29 cellular contexts compared by ENCODE assay signal in the genomic region with DNA sequence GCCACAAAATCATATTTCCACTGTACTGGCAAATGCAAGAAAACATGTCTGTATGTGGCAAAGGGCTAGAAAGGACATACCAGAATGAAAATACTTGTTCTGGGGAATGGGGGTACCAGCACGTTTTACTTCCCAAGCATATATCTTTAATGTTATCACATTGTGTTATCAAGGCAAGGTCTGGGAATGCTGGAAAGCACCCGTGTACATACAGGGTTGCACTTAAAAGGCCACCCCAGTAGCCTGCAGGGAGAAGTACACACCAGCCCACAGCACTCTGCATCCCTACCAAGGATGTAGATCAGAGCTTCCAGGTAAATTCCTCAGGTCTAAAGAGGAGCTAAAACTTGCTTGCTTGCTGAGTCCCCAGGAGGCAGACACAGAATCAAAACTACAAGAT.
"Had no signal": no experiment of that assay in that cellular context is flagged by ENCODE, and none has a peak within 500 bp of the region (broad histone marks: within the 10 kb centered on the region; RNA-seq: fewer than 3 reads in every experiment).

No MANE protein-coding gene starts in this region.

- H3K4me2 ChIP-seq: hepatocyte, smooth muscle cell had no signal

- H3K9me3 Mint-ChIP-seq: activated T-helper 1 cell treated with anti-CD3 and anti-CD28 coated beads, Interleukin-12 subunit alpha, Interleukin-12 subunit beta, Interleukin-2, Interleukin-4 antibody, amounts not matched to agents 30 ng/mL and 10 ng/mL and 1 ng/mL, durations not matched to agents 14 hours and 24 hours and 36 hours had no signal

- H3K36me3 Mint-ChIP-seq: activated naive CD4-positive, alpha-beta T cell treated with anti-CD3 and anti-CD28 coated beads, Interleukin-2, amount 10 ng/mL, durations not matched to agents 7 days and 5 days; activated naive CD8-positive, alpha-beta T cell treated with anti-CD3 and anti-CD28 coated beads, Interleukin-2, amount 10 ng/mL, durations not matched to agents 7 days and 5 days; brain; mesothelial cell of epicardium had no signal

- ATAC-seq: activated CD8-positive, alpha-beta T cell treated with anti-CD3 and anti-CD28 coated beads, Interleukin-2, amount 10 ng/mL, durations not matched to agents 7 days and 5 days; gastroesophageal sphincter; left colon; naive thymus-derived CD4-positive, alpha-beta T cell; T-helper 17 cell had no signal

- H3K27ac ChIP-seq: ascending aorta, cardiac muscle cell, colonic mucosa, gastroesophageal sphincter, hepatocyte, right atrium auricular region, testis, transverse colon had no signal

- H3K27ac Mint-ChIP-seq: activated CD8-positive, alpha-beta T cell treated with anti-CD3 and anti-CD28 coated beads, Interleukin-2, amount 10 ng/mL, durations not matched to agents 7 days and 5 days; activated naive CD4-positive, alpha-beta T cell treated with anti-CD3 and anti-CD28 coated beads, Interleukin-2, amount 10 ng/mL, durations not matched to agents 7 days and 5 days; activated naive CD8-positive, alpha-beta T cell treated with anti-CD3 and anti-CD28 coated beads, Interleukin-2, amount 10 ng/mL, durations not matched to agents 7 days and 5 days; activated T-helper 1 cell treated with anti-CD3 and anti-CD28 coated beads, Interleukin-12 subunit alpha, Interleukin-12 subunit beta, Interleukin-2, Interleukin-4 antibody, amounts not matched to agents 30 ng/mL and 10 ng/mL and 1 ng/mL, durations not matched to agents 14 hours and 24 hours and 36 hours; mesothelial cell of epicardium; naive thymus-derived CD4-positive, alpha-beta T cell; T-helper 17 cell had no signal

- H3K4me1 ChIP-seq: ascending aorta, colonic mucosa, right atrium auricular region had no signal

- H3K9me3 ChIP-seq: ascending aorta, colonic mucosa, right atrium auricular region, testis, transverse colon had no signal

- H3K4me3 Mint-ChIP-seq: activated CD8-positive, alpha-beta T cell treated with anti-CD3 and anti-CD28 coated beads, Interleukin-2, amount 10 ng/mL, durations not matched to agents 7 days and 5 days; activated naive CD4-positive, alpha-beta T cell treated with anti-CD3 and anti-CD28 coated beads, Interleukin-2, amount 10 ng/mL, durations not matched to agents 7 days and 5 days; activated naive CD8-positive, alpha-beta T cell treated with anti-CD3 and anti-CD28 coated beads, Interleukin-2, amount 10 ng/mL, durations not matched to agents 7 days and 5 days; activated T-helper 1 cell treated with anti-CD3 and anti-CD28 coated beads, Interleukin-12 subunit alpha, Interleukin-12 subunit beta, Interleukin-2, Interleukin-4 antibody, amounts not matched to agents 30 ng/mL and 10 ng/mL and 1 ng/mL, durations not matched to agents 14 hours and 24 hours and 36 hours; naive thymus-derived CD4-positive, alpha-beta T cell; T-helper 17 cell had no signal

- H3K79me2 ChIP-seq: hepatocyte had no signal

- H3K27me3 ChIP-seq: ascending aorta, right atrium auricular region, testis had no signal

- FAIRE-seq: kidney, urothelium cell line had no signal

- H3K4me3 ChIP-seq: ascending aorta, cardiac muscle cell, colonic mucosa, gastroesophageal sphincter, hepatocyte, right atrium auricular region, smooth muscle cell, transverse colon had no signal

- H3K36me3 ChIP-seq: ascending aorta, cardiac muscle cell, colonic mucosa, gastroesophageal sphincter, right atrium auricular region, transverse colon had no signal

- H2AFZ ChIP-seq: hepatocyte had no signal

- DNase-seq: activated CD8-positive, alpha-beta T cell treated with anti-CD3 and anti-CD28 coated beads, Interleukin-2, amount 10 ng/mL, durations not matched to agents 7 days and 5 days; activated effector memory CD4-positive, alpha-beta T cell treated with anti-CD3 and anti-CD28 coated beads, Interleukin-2, amount 50 U/mL, for 16 hours; activated naive CD4-positive, alpha-beta T cell treated with anti-CD3 and anti-CD28 coated beads, Interleukin-2, amount 10 ng/mL, durations not matched to agents 7 days and 5 days; activated naive CD8-positive, alpha-beta T cell treated with anti-CD3 and anti-CD28 coated beads, Interleukin-2, amount 10 ng/mL, durations not matched to agents 7 days and 5 days; cerebellar nuclear complex; colonic mucosa; effector memory CD4-positive, alpha-beta T cell; erythroblast; kidney; left colon; mammary epithelial cell; naive thymus-derived CD4-positive, alpha-beta T cell; occipital lobe; stimulated activated CD4-positive, alpha-beta T cell treated with anti-CD3 and anti-CD28 coated beads, Interleukin-15, amount 100 ng/mL, for 24 hours; stimulated activated CD4-positive, alpha-beta T cell treated with anti-CD3 and anti-CD28 coated beads, Interleukin-2, amount 100 ng/mL, for 24 hours; stimulated activated naive CD4-positive, alpha-beta T cell treated with Interleukin-2 at 50 U/mL for 16 hours; T-helper 17 cell; testis; transverse colon had no signal
